8 cellular contexts compared by ENCODE assay signal in the genomic region with DNA sequence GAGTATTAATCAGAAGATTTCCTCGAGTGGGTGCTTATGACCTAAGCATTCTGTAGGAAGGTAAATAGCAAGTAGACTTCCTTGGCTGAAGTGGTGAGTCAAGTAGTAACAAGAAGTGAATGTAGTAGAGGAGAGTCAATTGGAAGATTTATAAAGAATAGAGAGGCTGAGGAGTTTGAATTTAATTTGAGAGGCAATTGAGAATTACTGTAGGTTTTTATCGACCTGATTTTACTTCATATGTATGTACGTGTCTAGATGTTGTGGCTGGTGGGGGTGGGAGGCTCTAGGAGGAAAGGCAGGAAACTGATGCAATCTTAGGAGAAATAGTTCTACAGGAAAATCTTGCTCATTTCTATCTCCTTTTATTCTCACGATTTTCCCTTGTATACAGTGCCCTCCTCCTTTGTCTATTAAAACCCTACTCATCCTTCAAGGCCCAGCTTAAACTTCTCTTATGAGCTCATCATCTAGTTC. TPM values are rescaled to one million over a fixed set of nuclear protein-coding genes. Genes with fewer than 3 reads are reported as not detected.
DNase-seq lines count a peak whose midpoint lies in the region; ATAC-seq and TF ChIP-seq lines count a peak whose summit lies in the region.

No MANE protein-coding gene starts in this region.

- H3K4me3 Mint-ChIP-seq in activated T-cell treated with anti-CD3 and anti-CD28 coated beads, Interleukin-2, amount 50 U/mL, for 72 hours: peak overlapping the region; percentile 85 to 97
- H3K4me3 Mint-ChIP-seq in activated naive CD8-positive, alpha-beta T cell treated with anti-CD3 and anti-CD28 coated beads for 36 hours: peak overlapping the region; percentile 75
- H3K4me3 Mint-ChIP-seq in natural killer cell: peak overlapping the region; percentile 54

- intact Hi-C loops in natural killer cell (cut with micrococcal nuclease): no loop called here

- peak; percentile 54 for ATAC-seq in activated T-cell treated with anti-CD3 and anti-CD28 coated beads, Interleukin-2, amount 50 U/mL, for 72 hours (replicated peaks in 1 of 2)
- ATAC-seq in HG03432 (IDR thresholded peaks at IDR 0.05; ENCODE audit: unreplicated experiment) (peak; percentile 50), natural killer cell (peak; percentile 14 to 24 (median 24)), GM21447 (IDR thresholded peaks at IDR 0.05; ENCODE audit: unreplicated experiment) (no peak)

- no peak for DNase-seq in activated T-cell treated with anti-CD3 and anti-CD28 coated beads, Interleukin-2, amount 50 U/mL, for 72 hours
- DNase-seq in activated T-cell treated with anti-CD3 and anti-CD28 coated beads, Interleukin-2, amount 50 U/mL, for 1 hour: no peak
- no peak for DNase-seq in activated naive CD8-positive, alpha-beta T cell treated with anti-CD3 and anti-CD28 coated beads for 36 hours
- DNase-seq in natural killer cell (no peak), NCI-H774 (lab: John Stamatoyannopoulos, UW) (no peak), HK-2 (ENCODE audit: unreplicated experiment) (no peak)

- peaks cover 2% of the 10 kb centered on the region for H3K27me3 Mint-ChIP-seq in activated T-cell treated with anti-CD3 and anti-CD28 coated beads, Interleukin-2, amount 50 U/mL, for 72 hours (ENCODE audit: low read depth)
- no peaks in the 10 kb centered on the region for H3K27me3 Mint-ChIP-seq in activated naive CD8-positive, alpha-beta T cell treated with anti-CD3 and anti-CD28 coated beads for 36 hours
- no peaks in the 10 kb centered on the region for H3K27me3 Mint-ChIP-seq in natural killer cell (ENCODE audit: low read depth in 2 of 2)

- peak overlapping the region; percentile 98 for H3K27ac Mint-ChIP-seq in activated T-cell treated with anti-CD3 and anti-CD28 coated beads, Interleukin-2, amount 50 U/mL, for 72 hours
- H3K27ac Mint-ChIP-seq in activated naive CD8-positive, alpha-beta T cell treated with anti-CD3 and anti-CD28 coated beads for 36 hours: peak overlapping the region; percentile 90
- H3K27ac Mint-ChIP-seq in natural killer cell: peak overlapping the region; percentile 87 to 97

- no peak for TF ChIP-seq CTCF in natural killer cell (IDR thresholded peaks at IDR 0.05)

- peaks cover 23 to 48% of the 10 kb centered on the region in 2 donors for H3K36me3 Mint-ChIP-seq in activated T-cell treated with anti-CD3 and anti-CD28 coated beads, Interleukin-2, amount 50 U/mL, for 72 hours (ENCODE audit: insufficient read depth in 2 of 2)
- H3K36me3 Mint-ChIP-seq in activated naive CD8-positive, alpha-beta T cell treated with anti-CD3 and anti-CD28 coated beads for 36 hours: peaks cover 82% of the 10 kb centered on the region
- H3K36me3 Mint-ChIP-seq in natural killer cell: no peaks in the 10 kb centered on the region

- H3K9me3 Mint-ChIP-seq in activated T-cell treated with anti-CD3 and anti-CD28 coated beads, Interleukin-2, amount 50 U/mL, for 72 hours: no peaks in the 10 kb centered on the region
- H3K9me3 Mint-ChIP-seq in activated naive CD8-positive, alpha-beta T cell treated with anti-CD3 and anti-CD28 coated beads for 36 hours: no peaks in the 10 kb centered on the region
- H3K9me3 Mint-ChIP-seq in natural killer cell: no peaks in the 10 kb centered on the region

- H3K4me1 Mint-ChIP-seq in activated T-cell treated with anti-CD3 and anti-CD28 coated beads, Interleukin-2, amount 50 U/mL, for 72 hours (ENCODE audit: low read depth): peaks cover 68% of the 10 kb centered on the region
- H3K4me1 Mint-ChIP-seq in activated naive CD8-positive, alpha-beta T cell treated with anti-CD3 and anti-CD28 coated beads for 36 hours: peaks cover 50% of the 10 kb centered on the region
- peaks cover 36 to 55% of the 10 kb centered on the region in 2 donors for H3K4me1 Mint-ChIP-seq in natural killer cell

RNA-seq across cellular contexts. Expression of gene OGT, which starts 8.7 kb away (rescaled TPM):
- 100 to 1,000 TPM; 702 to 788 TPM for total RNA-seq in activated T-cell treated with anti-CD3 and anti-CD28 coated beads, Interleukin-2, amount 50 U/mL, for 72 hours
- total RNA-seq in activated naive CD8-positive, alpha-beta T cell treated with anti-CD3 and anti-CD28 coated beads for 36 hours: 100 to 1,000 TPM; 233 to 244 TPM
- total RNA-seq in natural killer cell: 100 to 1,000 TPM; 489 to 721 (median 542) TPM

RNA-seq across cellular contexts. Expression of gene GCNA, which starts 36.7 kb away (rescaled TPM):
- total RNA-seq in activated T-cell treated with anti-CD3 and anti-CD28 coated beads, Interleukin-2, amount 50 U/mL, for 72 hours: 1 to 10 TPM; 6.9 to 8.4 TPM
- total RNA-seq in activated naive CD8-positive, alpha-beta T cell treated with anti-CD3 and anti-CD28 coated beads for 36 hours: 1 to 10 TPM; 1.6 to 3.1 TPM
- total RNA-seq in natural killer cell: 1 to 10 TPM; 3.6 to 4.5 (median 3.7) TPM
